ENCODE assay signal across 21 cellular contexts in genomic region chr13:34420975-34421719, GRCh38.
A peak's percentile ranks its signal among the peaks of the same experiment; 100 is the strongest.
DNase-seq lines count a peak whose midpoint lies in the region; ATAC-seq, FAIRE-seq and TF ChIP-seq lines count a peak whose summit lies in the region.
"Had no signal": no experiment of that assay in that cellular context is flagged by ENCODE, and none has a peak within 500 bp of the region (broad histone marks: within the 10 kb centered on the region; RNA-seq: fewer than 3 reads in every experiment).

No MANE protein-coding gene starts in this region.

- CTCF ChIA-PET in A673 (lab: Charles Lee), result no interaction called here

- no peaks in the 10 kb centered on the region for H4K20me1 ChIP-seq in Karpas-422 (ENCODE audit: insufficient read depth, low read depth, low read length)
- H4K20me1 ChIP-seq in keratinocyte (ENCODE audit: control insufficient read depth, extremely low read depth, insufficient read depth, low read length), result no peaks in the 10 kb centered on the region

- no peaks in the 10 kb centered on the region for H3K36me3 Mint-ChIP-seq in chondrocyte (ENCODE audit: low read depth)
- H3K36me3 Mint-ChIP-seq: activated naive CD8-positive, alpha-beta T cell; naive thymus-derived CD8-positive, alpha-beta T cell had no signal

- dilution Hi-C loops in keratinocyte (cut with MboI; ENCODE audit: extremely low pct_ligation_motif_present, low sequenced_read_pairs), result no loop called here

- no TSS peak for BruUV-seq in A673 (replicated peaks; lab: Mats Ljungman, UMichigan)

- ATAC-seq in GM21576 (IDR thresholded peaks at IDR 0.05; ENCODE audit: unreplicated experiment), result no peak
- ATAC-seq: gastrocnemius medialis; naive thymus-derived CD8-positive, alpha-beta T cell had no signal

- DNase-seq in A673 (ENCODE audit: low spot score) (no peak), Karpas-422 (peak; percentile 46), chondrocyte (ENCODE audit: low spot score) (no peak), keratinocyte (ENCODE audit: low read depth, low spot score) (peak; percentile 60), NCI-H524 (lab: John Stamatoyannopoulos, UW) (no peak), 8988T (no peak), NCI-H1930 (lab: John Stamatoyannopoulos, UW) (no peak)
- DNase-seq: activated CD4-positive, alpha-beta T cell treated with anti-CD3 and anti-CD28 coated beads, Interleukin-2, amount 50 U/mL, for 1 hour; activated T-cell treated with anti-CD3 and anti-CD28 coated beads, Interleukin-2, amount 50 U/mL, for 1 hour; gastrocnemius medialis; GDM1; naive thymus-derived CD8-positive, alpha-beta T cell; NCI-H187 treated with DMSO at 0.1 percent for 48 hours; NCI-H524 treated with DMSO at 0.1 percent for 48 hours; stomach; uterus had no signal

- H3K4me3 Mint-ChIP-seq in chondrocyte (ENCODE audit: unreplicated experiment), result no peak overlapping the region
- H3K4me3 Mint-ChIP-seq: activated naive CD8-positive, alpha-beta T cell; naive thymus-derived CD8-positive, alpha-beta T cell had no signal

- no peak overlapping the region for H3K27ac Mint-ChIP-seq in chondrocyte (ENCODE audit: unreplicated experiment)
- H3K27ac Mint-ChIP-seq: activated naive CD8-positive, alpha-beta T cell; naive thymus-derived CD8-positive, alpha-beta T cell had no signal

- H3K4me3 ChIP-seq in A673 (ENCODE audit: low read depth, low read length, poor library complexity, severe bottlenecking) (no peak overlapping the region), Karpas-422 (ENCODE audit: low read length) (no peak overlapping the region), keratinocyte (ENCODE audit: control insufficient read depth in 2 of 3, extremely low read depth in 1 of 3, insufficient read depth in 2 of 3, low read depth in 1 of 3, low read length in 3 of 3) (peak overlapping the region in 1 of 3 experiments; percentile 9)
- H3K4me3 ChIP-seq: gastrocnemius medialis, HAP-1, lung, stomach, uterus had no signal

- H3K4me1 ChIP-seq in A673 (ENCODE audit: insufficient read depth, low read length, poor library complexity, severe bottlenecking) (no peaks in the 10 kb centered on the region), Karpas-422 (ENCODE audit: low read length) (no peaks in the 10 kb centered on the region), keratinocyte (ENCODE audit: control insufficient read depth, extremely low read depth, insufficient read depth, low read length) (peaks cover 24% of the 10 kb centered on the region)
- H3K4me1 ChIP-seq: HAP-1, stomach, uterus had no signal

- H3K27me3 ChIP-seq in A673 (replicated peaks; ENCODE audit: insufficient read depth, low read depth, low read length, poor library complexity) (no peaks in the 10 kb centered on the region), Karpas-422 (ENCODE audit: low read length) (no peaks in the 10 kb centered on the region), keratinocyte (ENCODE audit: control insufficient read depth, extremely low read depth, insufficient read depth, low read length) (no peaks in the 10 kb centered on the region)
- H3K27me3 ChIP-seq: gastrocnemius medialis, stomach, uterus had no signal

- H3K36me3 ChIP-seq in A673 (ENCODE audit: insufficient read depth, low read length, poor library complexity, severe bottlenecking), result no peaks in the 10 kb centered on the region
- H3K36me3 ChIP-seq in Karpas-422 (ENCODE audit: insufficient read depth, low read length), result no peaks in the 10 kb centered on the region
- H3K36me3 ChIP-seq in keratinocyte (ENCODE audit: control insufficient read depth in 2 of 2, extremely low read depth in 1 of 2, insufficient read depth in 2 of 2, low read length in 2 of 2), result no peaks in the 10 kb centered on the region
- H3K36me3 ChIP-seq: gastrocnemius medialis, HAP-1, stomach, uterus had no signal

- TF ChIP-seq CTCF in A673 (conservative IDR thresholded peaks at IDR 0.05; ENCODE audit: low read depth, low read length) (0 out of 2 replicates have a peak, but pooled peaks have one; percentile 25), chondrocyte (IDR thresholded peaks at IDR 0.05) (peak; percentile 60), keratinocyte (optimal IDR thresholded peaks at IDR 0.05 in 1 of 3, IDR thresholded peaks at IDR 0.05 in 1 of 3, conservative IDR thresholded peaks at IDR 0.05 in 1 of 3; ENCODE audit: extremely low read depth in 1 of 3, insufficient read depth in 2 of 3, low read length in 3 of 3) (peak in 1 of 3 experiments; percentile 32)

- H3K4me2 ChIP-seq in Karpas-422 (ENCODE audit: low read depth, low read length, poor library complexity, severe bottlenecking) (no peak overlapping the region), keratinocyte (ENCODE audit: control insufficient read depth, extremely low read depth, insufficient read depth, low read depth, low read length) (peak overlapping the region; percentile 69)

- H2AFZ ChIP-seq in Karpas-422 (ENCODE audit: low read length) (no peak overlapping the region), keratinocyte (ENCODE audit: control insufficient read depth, low read length) (peak overlapping the region; percentile 75)

- no peaks in the 10 kb centered on the region for H3K9me3 Mint-ChIP-seq in chondrocyte (ENCODE audit: low read depth)

- peak; percentile 62 for FAIRE-seq in keratinocyte (lab: Jason Lieb, UNC)
- FAIRE-seq: HTR-8/SVneo had no signal

- H3K79me2 ChIP-seq in Karpas-422 (ENCODE audit: low read length), result no peaks in the 10 kb centered on the region
- no peaks in the 10 kb centered on the region for H3K79me2 ChIP-seq in keratinocyte (ENCODE audit: control insufficient read depth, insufficient read depth, low read length)

- H3K9me3 ChIP-seq in A673 (ENCODE audit: low read depth, low read length, poor library complexity, severe bottlenecking) (no peaks in the 10 kb centered on the region), Karpas-422 (ENCODE audit: low read length) (no peaks in the 10 kb centered on the region), keratinocyte (ENCODE audit: control insufficient read depth, low read depth, low read length) (no peaks in the 10 kb centered on the region)
- H3K9me3 ChIP-seq: gastrocnemius medialis, HAP-1, stomach, uterus had no signal

- intact Hi-C loops in A673 (cut with micrococcal nuclease; ENCODE audit: unreplicated experiment), result no loop called here

- POLR2A ChIA-PET in A673 (lab: Charles Lee; ENCODE audit: low non-redundant PET), result no interaction called here

- no peaks in the 10 kb centered on the region for H3K9me2 ChIP-seq in Karpas-422 (replicated peaks; ENCODE audit: insufficient read depth, low read length)

- no peak overlapping the region for H3K9ac ChIP-seq in Karpas-422 (ENCODE audit: low read length)
- H3K9ac ChIP-seq in keratinocyte (ENCODE audit: control insufficient read depth, extremely low read depth, insufficient read depth, low read length), result no peak overlapping the region

- H3K4me1 Mint-ChIP-seq in chondrocyte (ENCODE audit: low read depth), result peaks cover 3% of the 10 kb centered on the region
- H3K4me1 Mint-ChIP-seq: naive thymus-derived CD8-positive, alpha-beta T cell had no signal

- no peak overlapping the region for H3K27ac ChIP-seq in A673 (ENCODE audit: low read depth, low read length, poor library complexity, severe bottlenecking)
- no peak overlapping the region for H3K27ac ChIP-seq in Karpas-422 (ENCODE audit: low read length)
- peak overlapping the region; percentile 28 for H3K27ac ChIP-seq in keratinocyte (ENCODE audit: control insufficient read depth, insufficient read depth, low read length)
- H3K27ac ChIP-seq: gastrocnemius medialis, stomach, uterus had no signal

- no peaks in the 10 kb centered on the region for H3K27me3 Mint-ChIP-seq in chondrocyte (ENCODE audit: low read depth)
- H3K27me3 Mint-ChIP-seq: activated naive CD8-positive, alpha-beta T cell; naive thymus-derived CD8-positive, alpha-beta T cell had no signal

- H3K9me1 ChIP-seq in keratinocyte (ENCODE audit: control insufficient read depth, extremely low read depth, insufficient read depth, low read length), result no peaks in the 10 kb centered on the region

Comparison
In these comparisons a context has a peak if more than half of its experiments do, and no peak if none do; other contexts are left out.
1. DNase-seq: peak in Karpas-422 (single experiment) and keratinocyte (single experiment); none in A673 (single experiment), chondrocyte (single experiment), NCI-H524 (0 of 2), 8988T (single experiment) and NCI-H1930 (0 of 2).